In the genomic region with DNA sequence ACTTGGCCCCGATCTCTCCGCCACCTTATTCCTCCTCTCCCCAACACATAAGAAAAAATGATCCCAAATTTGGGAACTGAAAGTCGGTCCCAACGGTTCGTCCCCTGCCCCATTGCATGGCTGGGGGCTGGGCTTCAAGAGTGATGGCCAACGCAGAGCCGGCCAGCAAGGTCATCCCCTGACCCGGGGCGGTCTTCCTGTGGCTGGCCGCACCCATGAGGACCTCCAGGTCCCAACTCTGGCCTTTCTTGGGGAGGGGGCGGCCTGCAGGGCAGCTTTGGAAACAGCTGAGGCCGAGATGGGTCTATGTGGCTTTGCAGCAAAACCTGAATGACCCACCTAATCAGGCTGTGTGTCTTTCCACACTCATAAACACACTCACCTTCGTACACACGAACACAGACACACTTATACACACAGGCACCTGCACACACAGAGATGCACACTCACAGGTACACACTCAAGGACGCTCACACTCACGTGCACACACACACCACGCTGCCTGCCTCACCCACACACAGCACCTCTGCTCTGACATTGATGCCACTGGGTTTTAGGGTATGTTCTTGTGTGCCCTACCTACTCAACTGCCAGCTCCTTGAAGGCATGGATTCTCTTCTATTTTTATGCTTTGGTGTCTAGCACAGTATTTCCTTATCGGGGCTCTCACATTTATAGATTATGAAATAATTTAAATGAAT, we compare ENCODE assay signal across 8 cellular contexts. TPM values are rescaled to one million over a fixed set of nuclear protein-coding genes. Genes with fewer than 3 reads are reported as not detected.
DNase-seq lines count a peak whose midpoint lies in the region; ATAC-seq, FAIRE-seq and TF ChIP-seq lines count a peak whose summit lies in the region.

No MANE protein-coding gene starts in this region.

- H3K9me3 ChIP-seq in liver (ENCODE audit: control insufficient read depth in 4 of 4, low read length in 3 of 4) (no peaks in the 10 kb centered on the region), HepG2 (ENCODE audit: low read length) (no peaks in the 10 kb centered on the region), mononuclear cell (ENCODE audit: low read depth, low read length) (no peaks in the 10 kb centered on the region), aorta (ENCODE audit: control insufficient read depth, low read length) (no peaks in the 10 kb centered on the region)
- no peaks in the 10 kb centered on the region for H3K9me3 ChIP-seq in effector memory CD4-positive, alpha-beta T cell (ENCODE audit: control insufficient read depth, low read length)

- no peak for TF ChIP-seq EP300 in HepG2 (IDR thresholded peaks at IDR 0.05; ENCODE audit: low read depth in 2 of 2, low read length in 2 of 2)
- TF ChIP-seq EP300 in HepG2 (CRISPR knock-in tag; IDR thresholded peaks at IDR 0.05; ENCODE audit: borderline replicate concordance) = no peak

- H3K27me3 ChIP-seq in liver (ENCODE audit: control insufficient read depth in 4 of 4, insufficient read depth in 4 of 4, low read length in 3 of 4) (no peaks in the 10 kb centered on the region), HepG2 (ENCODE audit: control insufficient read depth in 1 of 2, insufficient read depth in 2 of 2, low read length in 2 of 2) (peaks cover 0 to 4% of the 10 kb centered on the region in 2 experiments; a peak in 1 of 5 replicates), mononuclear cell (ENCODE audit: insufficient read depth, low read length) (peaks cover 11% of the 10 kb centered on the region), aorta (ENCODE audit: control insufficient read depth in 1 of 2, insufficient read depth in 2 of 2, low read length in 1 of 2) (no peaks in the 10 kb centered on the region)
- H3K27me3 ChIP-seq in effector memory CD4-positive, alpha-beta T cell (replicated peaks; ENCODE audit: control insufficient read depth, insufficient read depth, low read length, poor library complexity, severe bottlenecking) = peaks cover 17% of the 10 kb centered on the region

- H3K4me1 ChIP-seq in liver (ENCODE audit: control insufficient read depth in 4 of 4, insufficient read depth in 4 of 4, low read length in 3 of 4) (peaks cover 8 to 30% (median 15%) of the 10 kb centered on the region in 4 donors), HepG2 (ENCODE audit: insufficient read depth, low read length) (no peaks in the 10 kb centered on the region), mononuclear cell (ENCODE audit: insufficient read depth, low read length) (peaks cover 22% of the 10 kb centered on the region), aorta (ENCODE audit: control insufficient read depth in 1 of 2, insufficient read depth in 2 of 2, low read length in 2 of 2) (no peaks in the 10 kb centered on the region)
- H3K4me1 ChIP-seq in effector memory CD4-positive, alpha-beta T cell (ENCODE audit: control insufficient read depth, insufficient read depth, low read length, poor library complexity, severe bottlenecking) = peaks cover 12% of the 10 kb centered on the region

- intact Hi-C loops in HepG2 (cut with micrococcal nuclease; ENCODE audit: unreplicated experiment) (no loop called here), aorta (cut with DNase I) (no loop called here)
- intact Hi-C loops in dendritic cell treated with granulocyte-macrophage colony-stimulating factor and Interleukin-4, amounts not matched to agents 40 ng/mL and 50 ng/mL, for 4 days (cut with micrococcal nuclease) = no loop called here

- no peak for FAIRE-seq in HepG2 (lab: Jason Lieb, UNC)

- peaks cover 21% of the 10 kb centered on the region for H3K4me1 Mint-ChIP-seq in dendritic cell treated with granulocyte-macrophage colony-stimulating factor and Interleukin-4, amounts not matched to agents 40 ng/mL and 50 ng/mL, for 4 days (ENCODE audit: low read depth)

- no peaks in the 10 kb centered on the region for H3K9me3 Mint-ChIP-seq in dendritic cell treated with granulocyte-macrophage colony-stimulating factor and Interleukin-4, amounts not matched to agents 40 ng/mL and 50 ng/mL, for 4 days

- no peak for TF ChIP-seq RAD21 in liver (IDR thresholded peaks at IDR 0.05)
- no peak for TF ChIP-seq RAD21 in HepG2 (CRISPR knock-in tag; IDR thresholded peaks at IDR 0.05)

- peak overlapping the region; percentile 44 to 61 (median 55) for H3K4me3 ChIP-seq in liver (ENCODE audit: low read depth in 1 of 3, low read length in 3 of 3)
- no peak overlapping the region for H3K4me3 ChIP-seq in HepG2 (replicated peaks in 1 of 3; ENCODE audit: insufficient read depth in 1 of 3, low read depth in 2 of 3, low read length in 3 of 3)
- peak overlapping the region; percentile 25 for H3K4me3 ChIP-seq in mononuclear cell (ENCODE audit: low read length)
- peak overlapping the region in 1 of 2 donors; percentile 21 for H3K4me3 ChIP-seq in aorta (ENCODE audit: low read length in 2 of 2)
- no peak overlapping the region for H3K4me3 ChIP-seq in effector memory CD4-positive, alpha-beta T cell (ENCODE audit: insufficient read depth, low read depth, low read length, poor library complexity, severe bottlenecking)

- peaks cover 4% of the 10 kb centered on the region for H3K27me3 Mint-ChIP-seq in dendritic cell treated with granulocyte-macrophage colony-stimulating factor and Interleukin-4, amounts not matched to agents 40 ng/mL and 50 ng/mL, for 4 days

- no TSS peak for BruUV-seq in HepG2 (replicated peaks; lab: Mats Ljungman, UMichigan)

- no peak overlapping the region for H3K9ac ChIP-seq in liver (ENCODE audit: low read depth in 1 of 2, low read length in 2 of 2)
- no peak overlapping the region for H3K9ac ChIP-seq in HepG2 (ENCODE audit: insufficient read depth, low read depth, low read length)

- WGBS in liver = 29% methylated on average over 18 of the region's 18 CpGs
- 38% methylated on average over 18 of the region's 18 CpGs for WGBS in HepG2 (ENCODE audit: low lambda C conversion rate)
- WGBS in aorta, 2 donors = 42 to 46% methylated on average over 18 of the region's 18 CpGs

- H3K27ac ChIP-seq in liver (ENCODE audit: low read depth in 1 of 2, low read length in 2 of 2) (no peak overlapping the region), HepG2 (ENCODE audit: extremely low read length, insufficient read depth, low read length) (no peak overlapping the region), aorta (ENCODE audit: low read depth in 1 of 2, low read length in 2 of 2) (no peak overlapping the region)
- no peak overlapping the region for H3K27ac ChIP-seq in effector memory CD4-positive, alpha-beta T cell (ENCODE audit: insufficient read depth, low read length, poor library complexity, severe bottlenecking)

- H2AFZ ChIP-seq in HepG2 (ENCODE audit: low read length) = no peak overlapping the region

- H3K4me3 Mint-ChIP-seq in dendritic cell treated with granulocyte-macrophage colony-stimulating factor and Interleukin-4, amounts not matched to agents 40 ng/mL and 50 ng/mL, for 4 days = peak overlapping the region; percentile 85

- peak overlapping the region; percentile 70 for H3K27ac Mint-ChIP-seq in dendritic cell treated with granulocyte-macrophage colony-stimulating factor and Interleukin-4, amounts not matched to agents 40 ng/mL and 50 ng/mL, for 4 days

- H4K20me1 ChIP-seq in HepG2 (ENCODE audit: insufficient read depth, low read length) = no peaks in the 10 kb centered on the region

- TF ChIP-seq CTCF in liver (IDR thresholded peaks at IDR 0.05; ENCODE audit: low read depth, low read length, missing input control) = no peak
- no peak for TF ChIP-seq CTCF in HepG2 (CRISPR knock-in tag; IDR thresholded peaks at IDR 0.05)

- H3K79me2 ChIP-seq in HepG2 (ENCODE audit: insufficient read depth, low read length) = no peaks in the 10 kb centered on the region

- POLR2A ChIA-PET in HepG2 (lab: Yijun Ruan, JAX) = no interaction called here

- in situ Hi-C loops in HepG2 (cut with HindIII; ENCODE audit: extremely low pct_ligation_motif_present, low pct_unique_long_range_greater_than_20kb) = no loop called here

- no peaks in the 10 kb centered on the region for H3K36me3 Mint-ChIP-seq in dendritic cell treated with granulocyte-macrophage colony-stimulating factor and Interleukin-4, amounts not matched to agents 40 ng/mL and 50 ng/mL, for 4 days (ENCODE audit: low read depth)

- H3K4me2 ChIP-seq in HepG2 (ENCODE audit: low read depth, low read length) = no peak overlapping the region

- H3K36me3 ChIP-seq in liver (ENCODE audit: control insufficient read depth in 4 of 4, insufficient read depth in 3 of 4, low read depth in 1 of 4, low read length in 3 of 4) (no peaks in the 10 kb centered on the region), HepG2 (replicated peaks in 1 of 2; ENCODE audit: control insufficient read depth in 1 of 2, insufficient read depth in 2 of 2, low read length in 2 of 2) (no peaks in the 10 kb centered on the region), aorta (ENCODE audit: control insufficient read depth in 1 of 2, insufficient read depth in 2 of 2, low read length in 1 of 2) (no peaks in the 10 kb centered on the region)
- H3K36me3 ChIP-seq in effector memory CD4-positive, alpha-beta T cell (ENCODE audit: control insufficient read depth, insufficient read depth, low read length) = no peaks in the 10 kb centered on the region

- TF ChIP-seq POLR2A in HepG2 (IDR thresholded peaks at IDR 0.05; ENCODE audit: insufficient read depth in 1 of 2, low read depth in 2 of 2, low read length in 2 of 2) = no peak

- CTCF ChIA-PET in HepG2 (lab: Yijun Ruan, JAX; ENCODE audit: low intra/inter-chr PET ratio, low total read pairs) = no interaction called here

- no peak for DNase-seq in HepG2 (ENCODE audit: low spot score)
- DNase-seq in aorta = peak in 1 of 2 donors; percentile 48
- DNase-seq in NCI-H1417 treated with DMSO at 0.1 percent for 48 hours (lab: John Stamatoyannopoulos, UW) = no peak
- DNase-seq in effector memory CD4-positive, alpha-beta T cell = no peak

- no peak for ATAC-seq in HepG2
- ATAC-seq in aorta (ENCODE audit: low FRiP score) = peak; percentile 25
- ATAC-seq in HG02884 (IDR thresholded peaks at IDR 0.05; ENCODE audit: unreplicated experiment) = no peak

RNA-seq across cellular contexts. Expression of a gene that starts 0.6 kb away (rescaled TPM):
- total RNA-seq in liver = 1 to 10 TPM; 1.3 to 3.1 TPM
- 1 to 10 TPM in 1 of 2 donors, under 1 TPM in 1; 0.55 to 1.8 TPM for polyA plus RNA-seq in liver
- not detected in 2 replicates for total RNA-seq in HepG2 (2016; rRNA removed; fragmentation: Illumina TruSeq; extraction: Trizol)
- not detected in 2 replicates for total RNA-seq in HepG2 (2016; cell fraction: cytosol; rRNA removed; fragmentation: Illumina TruSeq; extraction: Trizol; ENCODE audit: low read depth)
- not detected in 2 replicates for total RNA-seq in HepG2 (2016; cell fraction: insoluble cytoplasmic fraction; rRNA removed; fragmentation: Illumina TruSeq; extraction: Trizol)
- not detected in 2 replicates for total RNA-seq in HepG2 (2016; cell fraction: membrane; rRNA removed; fragmentation: Illumina TruSeq; extraction: Trizol)
- total RNA-seq in HepG2 (2016; cell fraction: nucleus; rRNA removed; fragmentation: Illumina TruSeq; extraction: Trizol) = not detected in 2 replicates
- polyA plus RNA-seq in HepG2 (2011; rRNA removed) = not detected in 2 replicates
- not detected in 2 replicates for polyA plus RNA-seq in HepG2 (2011; cell fraction: cytosol; rRNA removed)
- polyA plus RNA-seq in HepG2 (2011; cell fraction: nucleus; rRNA removed) = not detected in 2 replicates
- polyA plus RNA-seq in HepG2 (2012) = not detected in 2 replicates
- not detected in 2 replicates for polyA plus RNA-seq in HepG2 (2016; cell fraction: cytosol; fragmentation: Illumina TruSeq; extraction: Trizol; ENCODE audit: low read depth)
- polyA plus RNA-seq in HepG2 (2016; cell fraction: insoluble cytoplasmic fraction; fragmentation: Illumina TruSeq; extraction: Trizol; ENCODE audit: low read depth) = not detected in 2 replicates
- polyA plus RNA-seq in HepG2 (2016; cell fraction: membrane; fragmentation: Illumina TruSeq; extraction: Trizol; ENCODE audit: low read depth) = not detected in 2 replicates
- polyA plus RNA-seq in HepG2 (2016; cell fraction: nucleus; fragmentation: Illumina TruSeq; extraction: Trizol; ENCODE audit: insufficient read depth, low read depth) = not detected in 2 replicates
- not detected in 2 replicates for polyA minus RNA-seq in HepG2 (2011; rRNA and poly(A)+ RNA removed; ENCODE audit: low replicate concordance)
- not detected in 2 replicates for polyA minus RNA-seq in HepG2 (2011; cell fraction: cytosol; rRNA and poly(A)+ RNA removed)
- polyA minus RNA-seq in HepG2 (2011; cell fraction: nucleus; rRNA and poly(A)+ RNA removed) = not detected in 2 replicates
- total RNA-seq in mononuclear cell = 0.10 TPM
- total RNA-seq in aorta = 10 to 100 TPM in 1 of 2 donors, 1 to 10 TPM in 1; 3.3 to 10.3 TPM
- under 1 TPM in 1 of 2 donors, not detected in 1; 0.23 TPM for polyA plus RNA-seq in aorta

RNA-seq across cellular contexts. Expression of a gene that starts 48.3 kb away (rescaled TPM):
- total RNA-seq in liver = not detected
- polyA plus RNA-seq in liver = not detected
- not detected in 2 replicates for total RNA-seq in HepG2 (2016; rRNA removed; fragmentation: Illumina TruSeq; extraction: Trizol)
- not detected in 2 replicates for total RNA-seq in HepG2 (2016; cell fraction: cytosol; rRNA removed; fragmentation: Illumina TruSeq; extraction: Trizol; ENCODE audit: low read depth)
- total RNA-seq in HepG2 (2016; cell fraction: insoluble cytoplasmic fraction; rRNA removed; fragmentation: Illumina TruSeq; extraction: Trizol) = not detected in 2 replicates
- not detected in 2 replicates for total RNA-seq in HepG2 (2016; cell fraction: membrane; rRNA removed; fragmentation: Illumina TruSeq; extraction: Trizol)
- total RNA-seq in HepG2 (2016; cell fraction: nucleus; rRNA removed; fragmentation: Illumina TruSeq; extraction: Trizol) = not detected in 2 replicates
- polyA plus RNA-seq in HepG2 (2011; rRNA removed) = not detected in 2 replicates
- polyA plus RNA-seq in HepG2 (2011; cell fraction: cytosol; rRNA removed) = not detected in 2 replicates
- not detected in 2 replicates for polyA plus RNA-seq in HepG2 (2011; cell fraction: nucleus; rRNA removed)
- not detected in 2 replicates for polyA plus RNA-seq in HepG2 (2012)
- not detected in 2 replicates for polyA plus RNA-seq in HepG2 (2016; cell fraction: cytosol; fragmentation: Illumina TruSeq; extraction: Trizol; ENCODE audit: low read depth)
- not detected in 2 replicates for polyA plus RNA-seq in HepG2 (2016; cell fraction: insoluble cytoplasmic fraction; fragmentation: Illumina TruSeq; extraction: Trizol; ENCODE audit: low read depth)
- not detected in 2 replicates for polyA plus RNA-seq in HepG2 (2016; cell fraction: membrane; fragmentation: Illumina TruSeq; extraction: Trizol; ENCODE audit: low read depth)
- not detected in 2 replicates for polyA plus RNA-seq in HepG2 (2016; cell fraction: nucleus; fragmentation: Illumina TruSeq; extraction: Trizol; ENCODE audit: insufficient read depth, low read depth)
- not detected in 2 replicates for polyA minus RNA-seq in HepG2 (2011; rRNA and poly(A)+ RNA removed; ENCODE audit: low replicate concordance)
- not detected in 2 replicates for polyA minus RNA-seq in HepG2 (2011; cell fraction: cytosol; rRNA and poly(A)+ RNA removed)
- polyA minus RNA-seq in HepG2 (2011; cell fraction: nucleus; rRNA and poly(A)+ RNA removed) = not detected in 2 replicates
- total RNA-seq in mononuclear cell = not detected
- not detected for total RNA-seq in aorta
- not detected for polyA plus RNA-seq in aorta

Comparison
In these comparisons a context has a peak if more than half of its experiments do, and no peak if none do; other contexts are left out.
1. H3K4me3 ChIP-seq: peak in liver (3 of 3) and mononuclear cell (single experiment); none in HepG2 (0 of 3) and effector memory CD4-positive, alpha-beta T cell (single experiment).